ENCODE assay signal across 2 cellular contexts in genomic region chr16:85082553-85083050, GRCh38.
TF ChIP-seq lines count a peak whose summit lies in the region.

No MANE protein-coding gene starts in this region.

TF ChIP-seq in GM12891, 5 proteins besides CTCF, POLR2A, EP300 and RAD21:
- TF ChIP-seq SPI1 (IDR thresholded peaks at IDR 0.05; ENCODE audit: low read depth, low read length) (no peak), POLR2AphosphoS5 (IDR thresholded peaks at IDR 0.05; ENCODE audit: low read depth, low read length) (no peak), PAX5 (IDR thresholded peaks at IDR 0.05; ENCODE audit: insufficient read depth, low read length, severe bottlenecking) (no peak), TAF1 (IDR thresholded peaks at IDR 0.05; ENCODE audit: low read depth, low read length) (no peak), POU2F2 (IDR thresholded peaks at IDR 0.05; ENCODE audit: low read depth, low read length) (no peak)

TF ChIP-seq in H1, 55 proteins besides CTCF, POLR2A, EP300 and RAD21:
- TF ChIP-seq RNF2 (IDR thresholded peaks at IDR 0.05; ENCODE audit: borderline replicate concordance, low read depth, low read length, missing control alignments, poor library complexity, severe bottlenecking): no peak
- TF ChIP-seq USF2 (IDR thresholded peaks at IDR 0.05; ENCODE audit: low read length): peak; percentile 47; the same call in 1 of the 2 replicates
- TF ChIP-seq CTBP2 (IDR thresholded peaks at IDR 0.05; ENCODE audit: borderline replicate concordance, insufficient read depth, insufficient read length, low read length): no peak
- TF ChIP-seq PHF8 (conservative IDR thresholded peaks at IDR 0.05; ENCODE audit: low read depth, low read length): no peak
- no peak for TF ChIP-seq EZH2 (IDR thresholded peaks at IDR 0.05; ENCODE audit: low read depth, low read length, severe bottlenecking)
- no peak for TF ChIP-seq SP2 (IDR thresholded peaks at IDR 0.05; ENCODE audit: low read length)
- TF ChIP-seq SRF (IDR thresholded peaks at IDR 0.05; ENCODE audit: low read depth, low read length): no peak
- no peak for TF ChIP-seq TAF7 (optimal IDR thresholded peaks at IDR 0.05; ENCODE audit: borderline replicate concordance, low read depth, low read length)
- TF ChIP-seq BRCA1 (IDR thresholded peaks at IDR 0.05; ENCODE audit: low read depth, low read length): no peak
- TF ChIP-seq NRF1 (IDR thresholded peaks at IDR 0.05; ENCODE audit: low read depth, low read length): no peak
- no peak for TF ChIP-seq TCF12 (IDR thresholded peaks at IDR 0.05; ENCODE audit: low read depth, low read length)
- TF ChIP-seq SIN3A (conservative IDR thresholded peaks at IDR 0.05 in 1 of 2, IDR thresholded peaks at IDR 0.05 in 1 of 2; ENCODE audit: low read depth in 1 of 2, low read length in 2 of 2): no peak; a peak in 1 of 4 replicates
- no peak for TF ChIP-seq SAP30 (IDR thresholded peaks at IDR 0.05; ENCODE audit: insufficient read depth, insufficient replicate concordance, low read length)
- TF ChIP-seq RBBP5 (IDR thresholded peaks at IDR 0.05; ENCODE audit: borderline replicate concordance, low read depth, low read length): no peak
- TF ChIP-seq RFX5 (IDR thresholded peaks at IDR 0.05; ENCODE audit: borderline replicate concordance, low read depth, low read length): no peak
- TF ChIP-seq CHD1 (IDR thresholded peaks at IDR 0.05; ENCODE audit: low read depth, low read length): no peak
- TF ChIP-seq SIRT6 (IDR thresholded peaks at IDR 0.05; ENCODE audit: low read length): no peak
- no peak for TF ChIP-seq TEAD4 (IDR thresholded peaks at IDR 0.05; ENCODE audit: low read depth, low read length)
- TF ChIP-seq TBP (IDR thresholded peaks at IDR 0.05; ENCODE audit: low read depth, low read length): no peak
- TF ChIP-seq BCL11A (IDR thresholded peaks at IDR 0.05; ENCODE audit: low read depth in 2 of 2, low read length in 2 of 2): no peak
- no peak for TF ChIP-seq BACH1 (IDR thresholded peaks at IDR 0.05; ENCODE audit: low read length)
- no peak for TF ChIP-seq NANOG (IDR thresholded peaks at IDR 0.05; ENCODE audit: insufficient read depth, low read depth, low read length, poor library complexity, severe bottlenecking)
- TF ChIP-seq ATF2 (IDR thresholded peaks at IDR 0.05; ENCODE audit: low read length): 0 out of 2 replicates have a peak, but pooled peaks have one; percentile 12
- TF ChIP-seq MAX (IDR thresholded peaks at IDR 0.05): peak; percentile 41; the same call in 1 of the 2 replicates
- TF ChIP-seq ASH2L (IDR thresholded peaks at IDR 0.05; ENCODE audit: low read length): no peak
- TF ChIP-seq CHD7 (IDR thresholded peaks at IDR 0.05; ENCODE audit: insufficient replicate concordance, low read length): no peak
- no peak for TF ChIP-seq JUN (IDR thresholded peaks at IDR 0.05; ENCODE audit: low read depth, low read length)
- no peak for TF ChIP-seq POLR2AphosphoS5 (IDR thresholded peaks at IDR 0.05; ENCODE audit: low read depth, low read length)
- TF ChIP-seq, protein P1, sequence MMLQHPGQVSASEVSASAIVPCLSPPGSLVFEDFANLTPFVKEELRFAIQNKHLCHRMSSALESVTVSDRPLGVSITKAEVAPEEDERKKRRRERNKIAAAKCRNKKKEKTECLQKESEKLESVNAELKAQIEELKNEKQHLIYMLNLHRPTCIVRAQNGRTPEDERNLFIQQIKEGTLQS (IDR thresholded peaks at IDR 0.05; ENCODE audit: insufficient read depth, low read depth, low read length): no peak
- no peak for TF ChIP-seq TAF1 (IDR thresholded peaks at IDR 0.05; ENCODE audit: low read depth, low read length)
- TF ChIP-seq SUZ12 (IDR thresholded peaks at IDR 0.05; ENCODE audit: low read length): 0 out of 2 replicates have a peak, but pooled peaks have one; percentile 35
- peak; percentile 39; the same call in 1 of the 2 replicates for TF ChIP-seq E2F6 (IDR thresholded peaks at IDR 0.05)
- TF ChIP-seq CHD2 (IDR thresholded peaks at IDR 0.05; ENCODE audit: low read length): no peak
- no peak for TF ChIP-seq POU5F1 (IDR thresholded peaks at IDR 0.05; ENCODE audit: low read depth, low read length)
- TF ChIP-seq FOSL1 (IDR thresholded peaks at IDR 0.05; ENCODE audit: insufficient read depth, low read depth, low read length): no peak
- TF ChIP-seq GABPA (IDR thresholded peaks at IDR 0.05; ENCODE audit: borderline replicate concordance, insufficient read depth, low read length): no peak
- TF ChIP-seq EGR1 (IDR thresholded peaks at IDR 0.05; ENCODE audit: borderline replicate concordance, low read depth, low read length): no peak
- TF ChIP-seq SP4 (IDR thresholded peaks at IDR 0.05; ENCODE audit: low read length): no peak
- no peak for TF ChIP-seq YY1 (IDR thresholded peaks at IDR 0.05; ENCODE audit: low read depth, low read length)
- TF ChIP-seq CREB1 (IDR thresholded peaks at IDR 0.05): no peak
- no peak for TF ChIP-seq CBX5 (IDR thresholded peaks at IDR 0.05; ENCODE audit: low read depth, low read length)
TF ChIP-seq in H1: peak in this region for 5.
